4 cellular contexts compared by ENCODE assay signal in the genomic region with DNA sequence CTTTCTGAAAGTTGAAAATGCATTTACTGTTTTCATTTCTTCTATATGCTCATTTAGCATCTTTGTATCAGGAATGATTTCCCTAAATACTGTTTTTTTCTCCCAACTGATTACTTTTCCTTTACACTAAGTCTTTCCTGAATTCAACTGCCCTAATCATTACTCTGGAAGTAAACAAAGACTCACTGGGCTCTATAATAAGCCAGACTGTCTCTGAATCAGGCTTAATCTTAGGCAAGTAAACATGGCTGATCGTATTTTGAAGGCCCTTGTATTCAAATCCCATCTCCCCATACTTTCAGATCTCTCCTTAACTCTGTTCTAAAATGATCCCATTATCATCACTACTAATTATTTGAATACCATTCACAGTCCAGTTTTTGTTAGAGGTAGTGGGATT.
"Had no signal": no experiment of that assay in that cellular context is flagged by ENCODE, and none has a peak within 500 bp of the region (broad histone marks: within the 10 kb centered on the region; RNA-seq: fewer than 3 reads in every experiment).

No MANE protein-coding gene starts in this region.

- ATAC-seq: HepG2, K562 had no signal

- H3K4me3 ChIP-seq: K562 had no signal

- H3K27ac ChIP-seq: HL-60, KMS-11 had no signal
